In the genomic region with DNA sequence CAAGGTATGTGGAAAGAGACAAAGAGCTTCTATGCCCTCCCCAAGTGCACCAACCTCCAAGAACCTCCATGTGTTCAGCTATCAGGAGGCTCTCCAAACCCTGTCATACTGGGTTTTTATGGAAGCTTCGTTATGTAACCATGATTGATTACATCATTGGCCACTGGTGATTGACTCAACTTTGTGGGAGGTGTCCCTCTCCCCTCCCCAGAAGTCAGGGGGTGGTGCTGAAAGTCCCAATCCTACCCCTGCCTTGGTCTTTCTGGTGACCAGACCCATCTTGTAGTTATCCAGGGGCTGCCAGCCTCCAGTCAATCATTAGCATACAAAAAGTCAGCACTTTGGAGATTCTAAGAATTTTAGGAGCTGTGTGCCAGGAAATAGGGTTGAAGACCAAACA, we compare ENCODE assay signal across 23 cellular contexts.
"Had no signal": no experiment of that assay in that cellular context is flagged by ENCODE, and none has a peak within 500 bp of the region (broad histone marks: within the 10 kb centered on the region; RNA-seq: fewer than 3 reads in every experiment).

No MANE protein-coding gene starts in this region.

- H3K4me3 ChIP-seq: left lung, lower lobe of right lung, ovary, right atrium auricular region, right lobe of liver, smooth muscle cell, tibial nerve, uterus had no signal

- DNase-seq: kidney glomerular epithelial cell; left cardiac atrium; left lung; lower lobe of right lung; mammary epithelial cell; mesenchymal stem cell; naive thymus-derived CD8-positive, alpha-beta T cell; occipital lobe; ovary; right lobe of liver; stimulated activated CD4-positive, alpha-beta T cell treated with anti-CD3 and anti-CD28 coated beads, Interleukin-1b, Interleukin-23, amount 100 ng/mL, for 48 hours; stimulated activated CD4-positive, alpha-beta T cell treated with anti-CD3 and anti-CD28 coated beads, Interleukin-2, amount 100 ng/mL, for 48 hours; stimulated activated CD4-positive, alpha-beta T cell treated with anti-CD3 and anti-CD28 coated beads, Interleukin-4, amount 100 ng/mL, for 4 hours; stimulated activated CD8-positive, alpha-beta memory T cell treated with anti-CD3 and anti-CD28 coated beads, Interleukin-4, amount 100 ng/mL, for 48 hours; stimulated activated naive CD4-positive, alpha-beta T cell treated with Interleukin-2 at 50 U/mL for 16 hours; stimulated activated naive CD8-positive, alpha-beta T cell treated with anti-CD3 and anti-CD28 coated beads, Interleukin-15, amount 100 ng/mL, for 72 hours; substantia nigra; uterus had no signal

- H3K4me2 ChIP-seq: smooth muscle cell had no signal

- H3K27ac ChIP-seq: left lung, lower lobe of right lung, neutrophil, ovary, right atrium auricular region, right lobe of liver, tibial nerve, uterus had no signal

- H3K36me3 ChIP-seq: left lung, lower lobe of right lung, neutrophil, ovary, right atrium auricular region, right lobe of liver, tibial nerve, uterus had no signal

- H3K9me3 ChIP-seq: left lung, lower lobe of right lung, neutrophil, ovary, right lobe of liver, tibial nerve, uterus had no signal

- ATAC-seq: left cardiac atrium; left lung; lower lobe of right lung; naive thymus-derived CD8-positive, alpha-beta T cell; stimulated activated memory B cell treated with anti-CD40 and anti-IgM and Interleukin-4, amounts not matched to agents 10 μg/mL and 1 μg/mL and 100 μg/mL, for 72 hours; stimulated activated naive CD8-positive, alpha-beta T cell treated with anti-CD3 and anti-CD28 coated beads, Interleukin-15, amount 100 ng/mL, for 72 hours had no signal

- H3K27me3 ChIP-seq: ovary, uterus had no signal
